Comparison of ENCODE assay signal across 9 cellular contexts in genomic region chr12:92553389-92553788, GRCh38.
DNase-seq lines count a peak whose midpoint lies in the region; ATAC-seq and TF ChIP-seq lines count a peak whose summit lies in the region.
"Had no signal": no experiment of that assay in that cellular context is flagged by ENCODE, and none has a peak within 500 bp of the region (broad histone marks: within the 10 kb centered on the region; RNA-seq: fewer than 3 reads in every experiment).

No MANE protein-coding gene starts in this region.

- H3K27me3 ChIP-seq in SJCRH30 (no peaks in the 10 kb centered on the region), hepatocyte (no peaks in the 10 kb centered on the region), thymus (ENCODE audit: control insufficient read depth, insufficient read depth) (no peaks in the 10 kb centered on the region)

- peaks cover 17% of the 10 kb centered on the region for H3K36me3 Mint-ChIP-seq in activated naive CD8-positive, alpha-beta T cell treated with anti-CD3 and anti-CD28 coated beads for 36 hours

- H3K27ac Mint-ChIP-seq in activated naive CD8-positive, alpha-beta T cell treated with anti-CD3 and anti-CD28 coated beads for 36 hours: no peak overlapping the region
- H3K27ac Mint-ChIP-seq: nephron had no signal

- DNase-seq in SJCRH30: peak; percentile 31 to 57
- DNase-seq in hepatocyte (ENCODE audit: low spot score): no peak
- no peak for DNase-seq in activated naive CD8-positive, alpha-beta T cell treated with anti-CD3 and anti-CD28 coated beads for 36 hours

- no peaks in the 10 kb centered on the region for H3K79me2 ChIP-seq in hepatocyte

- no peak overlapping the region for H2AFZ ChIP-seq in hepatocyte

- H3K4me2 ChIP-seq in hepatocyte: no peak overlapping the region

- 67% methylated on average over 6 of the region's 6 CpGs for WGBS in hepatocyte (ENCODE audit: low lambda C conversion rate, missing lambda C conversion rate)
- 92% methylated on average over 6 of the region's 6 CpGs for WGBS in thymus

- no peaks in the 10 kb centered on the region for H3K36me3 ChIP-seq in SJCRH30
- no peaks in the 10 kb centered on the region for H3K36me3 ChIP-seq in hepatocyte (replicated peaks; ENCODE audit: insufficient read depth, low read depth)
- H3K36me3 ChIP-seq in thymus (ENCODE audit: control insufficient read depth, insufficient read depth): no peaks in the 10 kb centered on the region

- ATAC-seq in HG02571 (IDR thresholded peaks at IDR 0.05; ENCODE audit: unreplicated experiment) (peak; percentile 27), HG03135 (IDR thresholded peaks at IDR 0.05; ENCODE audit: unreplicated experiment) (no peak), GM21529 (IDR thresholded peaks at IDR 0.05; ENCODE audit: unreplicated experiment) (no peak), GM18519 (IDR thresholded peaks at IDR 0.05; ENCODE audit: low FRiP score, unreplicated experiment) (no peak)

- peaks cover 32% of the 10 kb centered on the region for H3K4me1 Mint-ChIP-seq in activated naive CD8-positive, alpha-beta T cell treated with anti-CD3 and anti-CD28 coated beads for 36 hours
- H3K4me1 Mint-ChIP-seq: nephron had no signal

- H3K4me3 ChIP-seq in SJCRH30 (no peak overlapping the region), hepatocyte (no peak overlapping the region), thymus (ENCODE audit: low read length) (no peak overlapping the region)

- peaks cover 14% of the 10 kb centered on the region for H3K9me3 Mint-ChIP-seq in activated naive CD8-positive, alpha-beta T cell treated with anti-CD3 and anti-CD28 coated beads for 36 hours
- H3K9me3 Mint-ChIP-seq: nephron had no signal

- H3K27ac ChIP-seq in SJCRH30 (peak overlapping the region; percentile 36; the same call in 1 of the 2 replicates), hepatocyte (peak overlapping the region; percentile 79), thymus (ENCODE audit: low read depth) (peak overlapping the region; percentile 57)

- no peaks in the 10 kb centered on the region for H3K27me3 Mint-ChIP-seq in activated naive CD8-positive, alpha-beta T cell treated with anti-CD3 and anti-CD28 coated beads for 36 hours

- H3K4me1 ChIP-seq in SJCRH30 (peaks cover 15% of the 10 kb centered on the region; the same call in 1 of the 2 replicates), hepatocyte (ENCODE audit: insufficient read depth) (peaks cover 24% of the 10 kb centered on the region), thymus (ENCODE audit: control insufficient read depth, insufficient read depth, low read length) (peaks cover 12% of the 10 kb centered on the region)

- no peaks in the 10 kb centered on the region for H3K9me2 ChIP-seq in hepatocyte (replicated peaks; ENCODE audit: insufficient read depth)

- no peaks in the 10 kb centered on the region for H4K20me1 ChIP-seq in hepatocyte (ENCODE audit: insufficient read depth, poor library complexity, severe bottlenecking)

- TF ChIP-seq CTCF in hepatocyte (IDR thresholded peaks at IDR 0.05; ENCODE audit: poor library complexity): no peak

- H3K9me3 ChIP-seq in SJCRH30 (replicated peaks): no peaks in the 10 kb centered on the region
- H3K9me3 ChIP-seq in hepatocyte (ENCODE audit: low read depth): no peaks in the 10 kb centered on the region
- H3K9me3 ChIP-seq in thymus (ENCODE audit: control insufficient read depth): no peaks in the 10 kb centered on the region

- no peak overlapping the region for H3K4me3 Mint-ChIP-seq in activated naive CD8-positive, alpha-beta T cell treated with anti-CD3 and anti-CD28 coated beads for 36 hours
- H3K4me3 Mint-ChIP-seq: nephron had no signal

Comparison
In these comparisons a context has a peak if more than half of its experiments do, and no peak if none do; other contexts are left out.
1. DNase-seq: peak in SJCRH30 (2 of 2); none in hepatocyte (single experiment) and activated naive CD8-positive, alpha-beta T cell treated with anti-CD3 and anti-CD28 coated beads for 36 hours (single experiment).
2. Peak in every context shown above with its lines, with median percentiles within 50 percentile points of each other: H3K27ac ChIP-seq.